11 cellular contexts compared by ENCODE assay signal in genomic region chr20:25254986-25255680, GRCh38. TPM values are rescaled to one million over a fixed set of nuclear protein-coding genes. Genes with fewer than 3 reads are reported as not detected.
DNase-seq lines count a peak whose midpoint lies in the region; ATAC-seq, FAIRE-seq and TF ChIP-seq lines count a peak whose summit lies in the region.
"Had no signal": no experiment of that assay in that cellular context is flagged by ENCODE, and none has a peak within 500 bp of the region (broad histone marks: within the 10 kb centered on the region; RNA-seq: fewer than 3 reads in every experiment).

No MANE protein-coding gene starts in this region.

- DNase-seq in BE2C: no peak
- peak; percentile 77 for DNase-seq in Right ventricle myocardium superior
- peak in 33 of 56 donors; percentile 11 to 82 (median 47) for DNase-seq in nucleus accumbens (lab: John Stamatoyannopoulos, UW)
- no peak for DNase-seq in activated naive CD4-positive, alpha-beta T cell treated with anti-CD3 and anti-CD28 coated beads, Interleukin-2, amount 50 U/mL, for 16 hours
- DNase-seq in NCI-H2171 treated with DMSO at 0.1 percent for 48 hours (lab: John Stamatoyannopoulos, UW): no peak
- DNase-seq in urothelium cell line (ENCODE audit: low spot score): no peak
- DNase-seq in activated gamma-delta T cell (lab: John Stamatoyannopoulos, UW): no peak
- DNase-seq: MV-4-11; stimulated activated CD4-positive, alpha-beta T cell treated with anti-CD3 and anti-CD28 coated beads, Interleukin-4, amount 100 ng/mL, for 1 hour had no signal

- no peaks in the 10 kb centered on the region for H3K9me3 ChIP-seq in BE2C

- peaks cover 32% of the 10 kb centered on the region for H3K4me1 ChIP-seq in BE2C

- FAIRE-seq in urothelium cell line (lab: Jason Lieb, UNC): no peak

- H3K36me3 ChIP-seq in BE2C: peaks cover 13% of the 10 kb centered on the region

- no peaks in the 10 kb centered on the region for H3K27me3 ChIP-seq in BE2C
- H3K27me3 ChIP-seq: BLaER1 had no signal

- peak overlapping the region; percentile 0; the same call in 1 of the 2 replicates for H3K4me3 ChIP-seq in BE2C (ENCODE audit: low read depth, low read length)
- H3K4me3 ChIP-seq: BLaER1 had no signal

- ATAC-seq in SK-N-SH treated with all-trans-retinoic acid at 6 μM for 48 hours: peak; percentile 75
- peak; percentile 87 for ATAC-seq in Right ventricle myocardium superior (ENCODE audit: poor library complexity)

- intact Hi-C loops in Right ventricle myocardium superior (cut with DNase I): loop anchor here (5.0 to 10.0 kb wide), 2 partner anchors 37 to 200 kb away; partner anchors contain the start of gene ACSS1

- TF ChIP-seq CTCF in BE2C (IDR thresholded peaks at IDR 0.05; ENCODE audit: low read depth, low read length): peak; percentile 11; the same call in 1 of the 2 replicates

TF ChIP-seq in SK-N-SH treated with all-trans-retinoic acid at 6 μM for 48 hours, 23 proteins besides CTCF, POLR2A, EP300 and RAD21:
- TF ChIP-seq TSHZ2 (CRISPR knock-in tag; IDR thresholded peaks at IDR 0.05): no peak
- no peak for TF ChIP-seq ZFP30 (CRISPR knock-in tag; IDR thresholded peaks at IDR 0.05)
- TF ChIP-seq CREB5 (CRISPR knock-in tag; IDR thresholded peaks at IDR 0.05; ENCODE audit: low read depth): no peak
- TF ChIP-seq CSRNP3 (CRISPR knock-in tag; IDR thresholded peaks at IDR 0.05): no peak
- no peak for TF ChIP-seq ISL1 (CRISPR knock-in tag; IDR thresholded peaks at IDR 0.05)
- no peak for TF ChIP-seq ZNF565 (CRISPR knock-in tag; conservative IDR thresholded peaks at IDR 0.05; ENCODE audit: low read depth)
- no peak for TF ChIP-seq PPARA (CRISPR knock-in tag; IDR thresholded peaks at IDR 0.05; ENCODE audit: borderline replicate concordance)
- no peak for TF ChIP-seq SNAI2 (CRISPR knock-in tag; IDR thresholded peaks at IDR 0.05)

RNA-seq across cellular contexts. Expression of gene PYGB, which starts 7.2 kb away (rescaled TPM):
- 58.6 TPM for polyA plus RNA-seq in BE2C (2012; ENCODE audit: insufficient read depth, insufficient read length, low read depth)
- total RNA-seq in Right ventricle myocardium superior: 170 TPM

RNA-seq across cellular contexts. Expression of gene ENTPD6, which starts 59.6 kb away (rescaled TPM):
- polyA plus RNA-seq in BE2C (2012; ENCODE audit: insufficient read depth, insufficient read length, low read depth): 91.1 TPM
- 118 TPM for total RNA-seq in Right ventricle myocardium superior

Comparison
In these comparisons a context has a peak if more than half of its experiments do, and no peak if none do; other contexts are left out.
1. DNase-seq: peak in Right ventricle myocardium superior (single experiment) and nucleus accumbens (33 of 56); none in BE2C (single experiment), activated naive CD4-positive, alpha-beta T cell treated with anti-CD3 and anti-CD28 coated beads, Interleukin-2, amount 50 U/mL, for 16 hours (single experiment), NCI-H2171 treated with DMSO at 0.1 percent for 48 hours (single experiment), urothelium cell line (single experiment) and activated gamma-delta T cell (single experiment).